ENCODE assay signal across 1 cellular context in the genomic region with DNA sequence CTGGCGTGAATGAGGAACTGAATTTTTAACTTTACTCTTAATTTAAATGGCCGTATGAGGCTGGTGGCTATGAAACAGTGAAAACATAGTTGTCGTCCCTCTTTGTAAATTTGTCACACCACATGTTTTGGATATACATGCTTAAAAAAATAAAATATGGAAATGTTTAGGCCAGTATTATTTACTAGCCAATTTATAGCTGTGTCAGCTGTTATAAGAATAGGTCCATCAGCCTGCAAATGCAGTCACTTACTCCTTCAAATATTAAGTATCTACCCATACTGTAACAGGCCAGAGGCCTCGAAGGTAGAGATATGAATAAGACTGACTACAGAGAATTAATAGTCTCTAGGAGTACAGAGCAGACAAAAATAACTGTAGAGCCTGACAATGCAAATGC.
TF ChIP-seq lines count a peak whose summit lies in the region.

No MANE protein-coding gene starts in this region.

TF ChIP-seq in K562, 482 proteins besides CTCF, POLR2A, EP300 and RAD21 (continued from another document):
- TF ChIP-seq, protein P1, sequence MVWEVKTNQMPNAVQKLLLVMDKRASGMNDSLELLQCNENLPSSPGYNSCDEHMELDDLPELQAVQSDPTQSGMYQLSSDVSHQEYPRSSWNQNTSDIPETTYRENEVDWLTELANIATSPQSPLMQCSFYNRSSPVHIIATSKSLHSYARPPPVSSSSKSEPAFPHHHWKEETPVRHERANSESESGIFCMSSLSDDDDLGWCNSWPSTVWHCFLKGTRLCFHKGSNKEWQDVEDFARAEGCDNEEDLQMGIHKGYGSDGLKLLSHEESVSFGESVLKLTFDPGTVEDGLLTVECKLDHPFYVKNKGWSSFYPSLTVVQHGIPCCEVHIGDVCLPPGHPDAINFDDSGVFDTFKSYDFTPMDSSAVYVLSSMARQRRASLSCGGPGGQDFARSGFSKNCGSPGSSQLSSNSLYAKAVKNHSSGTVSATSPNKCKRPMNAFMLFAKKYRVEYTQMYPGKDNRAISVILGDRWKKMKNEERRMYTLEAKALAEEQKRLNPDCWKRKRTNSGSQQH (CRISPR knock-in tag; IDR thresholded peaks at IDR 0.05), result no peak
- TF ChIP-seq MEF2D (tag; conservative IDR thresholded peaks at IDR 0.05; ENCODE audit: low read depth), result no peak
- TF ChIP-seq L3MBTL2 (IDR thresholded peaks at IDR 0.05), result peak; percentile 31; the same call in 1 of the 2 replicates
- TF ChIP-seq POLR2G (IDR thresholded peaks at IDR 0.05; ENCODE audit: low read depth, low read length), result no peak
- TF ChIP-seq ZNF76 (CRISPR knock-in tag; IDR thresholded peaks at IDR 0.05; ENCODE audit: borderline replicate concordance), result no peak
- TF ChIP-seq NR1H2 (CRISPR knock-in tag; IDR thresholded peaks at IDR 0.05), result no peak
- TF ChIP-seq, protein P2, sequence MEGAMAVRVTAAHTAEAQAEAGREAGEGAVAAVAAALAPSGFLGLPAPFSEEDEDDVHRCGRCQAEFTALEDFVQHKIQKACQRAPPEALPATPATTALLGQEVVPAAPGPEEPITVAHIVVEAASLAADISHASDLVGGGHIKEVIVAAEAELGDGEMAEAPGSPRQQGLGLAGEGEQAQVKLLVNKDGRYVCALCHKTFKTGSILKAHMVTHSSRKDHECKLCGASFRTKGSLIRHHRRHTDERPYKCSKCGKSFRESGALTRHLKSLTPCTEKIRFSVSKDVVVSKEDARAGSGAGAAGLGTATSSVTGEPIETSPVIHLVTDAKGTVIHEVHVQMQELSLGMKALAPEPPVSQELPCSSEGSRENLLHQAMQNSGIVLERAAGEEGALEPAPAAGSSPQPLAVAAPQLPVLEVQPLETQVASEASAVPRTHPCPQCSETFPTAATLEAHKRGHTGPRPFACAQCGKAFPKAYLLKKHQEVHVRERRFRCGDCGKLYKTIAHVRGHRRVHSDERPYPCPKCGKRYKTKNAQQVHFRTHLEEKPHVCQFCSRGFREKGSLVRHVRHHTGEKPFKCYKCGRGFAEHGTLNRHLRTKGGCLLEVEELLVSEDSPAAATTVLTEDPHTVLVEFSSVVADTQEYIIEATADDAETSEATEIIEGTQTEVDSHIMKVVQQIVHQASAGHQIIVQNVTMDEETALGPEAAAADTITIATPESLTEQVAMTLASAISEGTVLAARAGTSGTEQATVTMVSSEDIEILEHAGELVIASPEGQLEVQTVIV (CRISPR knock-in tag; IDR thresholded peaks at IDR 0.05; ENCODE audit: borderline replicate concordance), result no peak
- TF ChIP-seq ZNF316 (IDR thresholded peaks at IDR 0.05), result peak; percentile 88
- TF ChIP-seq, protein P3, sequence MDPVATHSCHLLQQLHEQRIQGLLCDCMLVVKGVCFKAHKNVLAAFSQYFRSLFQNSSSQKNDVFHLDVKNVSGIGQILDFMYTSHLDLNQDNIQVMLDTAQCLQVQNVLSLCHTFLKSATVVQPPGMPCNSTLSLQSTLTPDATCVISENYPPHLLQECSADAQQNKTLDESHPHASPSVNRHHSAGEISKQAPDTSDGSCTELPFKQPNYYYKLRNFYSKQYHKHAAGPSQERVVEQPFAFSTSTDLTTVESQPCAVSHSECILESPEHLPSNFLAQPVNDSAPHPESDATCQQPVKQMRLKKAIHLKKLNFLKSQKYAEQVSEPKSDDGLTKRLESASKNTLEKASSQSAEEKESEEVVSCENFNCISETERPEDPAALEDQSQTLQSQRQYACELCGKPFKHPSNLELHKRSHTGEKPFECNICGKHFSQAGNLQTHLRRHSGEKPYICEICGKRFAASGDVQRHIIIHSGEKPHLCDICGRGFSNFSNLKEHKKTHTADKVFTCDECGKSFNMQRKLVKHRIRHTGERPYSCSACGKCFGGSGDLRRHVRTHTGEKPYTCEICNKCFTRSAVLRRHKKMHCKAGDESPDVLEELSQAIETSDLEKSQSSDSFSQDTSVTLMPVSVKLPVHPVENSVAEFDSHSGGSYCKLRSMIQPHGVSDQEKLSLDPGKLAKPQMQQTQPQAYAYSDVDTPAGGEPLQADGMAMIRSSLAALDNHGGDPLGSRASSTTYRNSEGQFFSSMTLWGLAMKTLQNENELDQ (CRISPR knock-in tag; IDR thresholded peaks at IDR 0.05; ENCODE audit: borderline replicate concordance), result no peak
- TF ChIP-seq POLR2H (tag; IDR thresholded peaks at IDR 0.05; ENCODE audit: low read depth), result 0 out of 2 replicates have a peak, but pooled peaks have one; percentile 26
- no peak for TF ChIP-seq COPS2 (conservative IDR thresholded peaks at IDR 0.05)
- no peak for TF ChIP-seq U2AF1 (optimal IDR thresholded peaks at IDR 0.05; ENCODE audit: low read depth, low read length)
- no peak for TF ChIP-seq ZNF561 (CRISPR knock-in tag; conservative IDR thresholded peaks at IDR 0.05)
